In genomic region chr10:11678074-11678793, GRCh38 we compare ENCODE assay signal across 8 cellular contexts.
DNase-seq lines count a peak whose midpoint lies in the region; ATAC-seq, FAIRE-seq and TF ChIP-seq lines count a peak whose summit lies in the region.

No MANE protein-coding gene starts in this region.

- ATAC-seq in HG02973 (IDR thresholded peaks at IDR 0.05; ENCODE audit: unreplicated experiment), result peak; percentile 75

- H3F3A ChIP-seq in SU-DHL-6 (ENCODE audit: insufficient read depth), result peaks cover 88% of the 10 kb centered on the region

- H3K9me3 ChIP-seq in SU-DHL-6 (ENCODE audit: insufficient read depth, low read length), result no peaks in the 10 kb centered on the region

- 0 out of 2 replicates have a peak, but pooled peaks cover 7% of the 10 kb centered on the region for H3K36me3 ChIP-seq in SU-DHL-6 (ENCODE audit: low read length)

- FAIRE-seq in urothelium cell line (lab: Jason Lieb, UNC), result no peak

- peak overlapping the region; percentile 47 for H3K4me2 ChIP-seq in SU-DHL-6 (ENCODE audit: low read depth, low read length, poor library complexity, severe bottlenecking)

- H3K9me2 ChIP-seq in SU-DHL-6 (replicated peaks; ENCODE audit: insufficient read depth, low read length), result no peaks in the 10 kb centered on the region

- peak; percentile 57 for DNase-seq in stimulated activated CD4-positive, alpha-beta T cell treated with anti-CD3 and anti-CD28 coated beads, Interleukin-15, amount 100 ng/mL, for 24 hours
- DNase-seq in stimulated activated CD4-positive, alpha-beta T cell treated with anti-CD3 and anti-CD28 coated beads, Interleukin-12 subunit alpha, Interleukin-12 subunit beta, amount 100 ng/mL, for 4 hours, result no peak
- DNase-seq in urothelium cell line (ENCODE audit: low spot score) (peak; percentile 80), activated gamma-delta T cell (lab: John Stamatoyannopoulos, UW) (no peak), DMS114 treated with DMSO at 0.1 percent for 48 hours (lab: John Stamatoyannopoulos, UW; ENCODE audit: unreplicated experiment) (no peak), inferior parietal cortex (ENCODE audit: extremely low spot score) (no peak)

- H3K27me3 ChIP-seq in SU-DHL-6 (ENCODE audit: low read length), result no peaks in the 10 kb centered on the region

- H4K20me1 ChIP-seq in SU-DHL-6 (ENCODE audit: low read depth, low read length), result no peaks in the 10 kb centered on the region

- H3K9ac ChIP-seq in SU-DHL-6 (ENCODE audit: low read length), result peak overlapping the region; percentile 42

- H3K4me3 ChIP-seq in SU-DHL-6 (ENCODE audit: insufficient read depth, low read length, poor library complexity, severe bottlenecking), result no peak overlapping the region

- H2AFZ ChIP-seq in SU-DHL-6 (ENCODE audit: low read depth, low read length, severe bottlenecking), result no peak overlapping the region

- peaks cover 14% of the 10 kb centered on the region for H3K79me2 ChIP-seq in SU-DHL-6 (ENCODE audit: insufficient read depth, low read length)

- H3K27ac ChIP-seq in SU-DHL-6 (ENCODE audit: low read depth, low read length), result peak overlapping the region; percentile 99

- TF ChIP-seq CTCF in SU-DHL-6 (IDR thresholded peaks at IDR 0.05; ENCODE audit: insufficient read depth, low read length, poor library complexity, severe bottlenecking), result no peak

Comparison
In these comparisons a context has a peak if more than half of its experiments do, and no peak if none do; other contexts are left out.
1. DNase-seq: peak in stimulated activated CD4-positive, alpha-beta T cell treated with anti-CD3 and anti-CD28 coated beads, Interleukin-15, amount 100 ng/mL, for 24 hours (single experiment) and urothelium cell line (single experiment); none in stimulated activated CD4-positive, alpha-beta T cell treated with anti-CD3 and anti-CD28 coated beads, Interleukin-12 subunit alpha, Interleukin-12 subunit beta, amount 100 ng/mL, for 4 hours (single experiment), activated gamma-delta T cell (single experiment), DMS114 treated with DMSO at 0.1 percent for 48 hours (single experiment) and inferior parietal cortex (single experiment).